In the genomic region with DNA sequence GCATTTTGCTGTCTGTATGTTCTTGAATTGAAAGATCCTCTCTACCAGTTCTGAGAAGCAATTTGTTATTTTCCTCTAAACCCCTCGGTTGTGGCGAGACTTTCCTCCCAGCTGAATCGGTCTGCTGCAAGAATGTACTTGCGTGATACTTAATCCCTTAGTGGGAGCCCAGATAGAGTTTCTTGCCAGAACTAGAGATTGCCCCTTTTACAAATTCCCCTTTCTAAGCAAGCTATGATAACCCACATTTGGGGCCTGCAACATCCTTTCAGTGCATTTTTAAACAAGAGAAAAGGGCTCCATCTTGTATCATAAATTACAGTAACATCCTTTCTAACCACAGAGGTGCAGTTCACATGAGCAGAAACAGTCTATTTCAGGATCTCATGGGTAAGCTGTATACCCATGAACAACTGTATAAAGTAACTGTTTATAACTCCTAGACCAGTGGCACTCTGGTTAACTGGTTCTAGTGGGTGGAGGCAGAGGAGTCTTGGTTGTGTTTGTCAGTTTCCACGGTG, we compare ENCODE assay signal across 8 cellular contexts.
DNase-seq lines count a peak whose midpoint lies in the region; ATAC-seq, FAIRE-seq and TF ChIP-seq lines count a peak whose summit lies in the region.
"Had no signal": no experiment of that assay in that cellular context is flagged by ENCODE, and none has a peak within 500 bp of the region (broad histone marks: within the 10 kb centered on the region; RNA-seq: fewer than 3 reads in every experiment).

No MANE protein-coding gene starts in this region.

- H3K36me3 ChIP-seq in neural progenitor cell (no peaks in the 10 kb centered on the region), WERI-Rb-1 (no peaks in the 10 kb centered on the region)
- H3K36me3 ChIP-seq: neutrophil had no signal

- POLR2A ChIA-PET in activated naive CD8-positive, alpha-beta T cell treated with anti-CD3 and anti-CD28 coated beads, Interleukin-2, amount 10 ng/mL, durations not matched to agents 7 days and 5 days (lab: Charles Lee) = interaction anchor here (0.7 to 3.7 kb wide), 26 partner anchors 15 to 233 kb away, joined by 3 to 53 read pairs (median 6); partner anchors contain the start of gene ZNF217

- peak overlapping the region; percentile 94 for H3K27ac Mint-ChIP-seq in activated naive CD8-positive, alpha-beta T cell treated with anti-CD3 and anti-CD28 coated beads, Interleukin-2, amount 10 ng/mL, durations not matched to agents 7 days and 5 days
- peak overlapping the region; percentile 98 for H3K27ac Mint-ChIP-seq in neural progenitor cell

- H3K9ac ChIP-seq in neural progenitor cell = no peak overlapping the region

- H3K27me3 ChIP-seq in neural progenitor cell (no peaks in the 10 kb centered on the region), WERI-Rb-1 (ENCODE audit: insufficient read depth, low read depth, severe bottlenecking) (no peaks in the 10 kb centered on the region)
- H3K27me3 ChIP-seq: neutrophil had no signal

- TF ChIP-seq CTCF in neural progenitor cell (IDR thresholded peaks at IDR 0.05) (no peak), WERI-Rb-1 (IDR thresholded peaks at IDR 0.05; ENCODE audit: low read depth, low read length) (no peak)

- H3K4me1 ChIP-seq in neural progenitor cell = peaks cover 18% of the 10 kb centered on the region

- no peaks in the 10 kb centered on the region for H3K9me3 Mint-ChIP-seq in activated naive CD8-positive, alpha-beta T cell treated with anti-CD3 and anti-CD28 coated beads, Interleukin-2, amount 10 ng/mL, durations not matched to agents 7 days and 5 days
- no peaks in the 10 kb centered on the region for H3K9me3 Mint-ChIP-seq in neural progenitor cell

- H3K27me3 Mint-ChIP-seq in activated naive CD8-positive, alpha-beta T cell treated with anti-CD3 and anti-CD28 coated beads, Interleukin-2, amount 10 ng/mL, durations not matched to agents 7 days and 5 days = no peaks in the 10 kb centered on the region
- no peaks in the 10 kb centered on the region for H3K27me3 Mint-ChIP-seq in neural progenitor cell (ENCODE audit: insufficient read depth, low read depth)

- H4K20me1 ChIP-seq in neural progenitor cell (ENCODE audit: low read depth) = no peaks in the 10 kb centered on the region

- H3K4me3 ChIP-seq in neural progenitor cell (no peak overlapping the region), WERI-Rb-1 (ENCODE audit: low read depth, low read length) (no peak overlapping the region)

- H3K27ac ChIP-seq in neural progenitor cell (peak overlapping the region; percentile 31), WERI-Rb-1 (no peak overlapping the region)
- H3K27ac ChIP-seq: neutrophil had no signal

- H3F3A ChIP-seq in neural progenitor cell (ENCODE audit: low read depth) = peaks cover 23% of the 10 kb centered on the region

- no peak for DNase-seq in GM18507 (ENCODE audit: extremely low spot score, insufficient read length, low read depth)
- no peak for DNase-seq in activated naive CD8-positive, alpha-beta T cell treated with anti-CD3 and anti-CD28 coated beads, Interleukin-2, amount 10 ng/mL, durations not matched to agents 7 days and 5 days
- peak; percentile 38 for DNase-seq in neural progenitor cell (ENCODE audit: low spot score)
- DNase-seq in DMS153 (lab: John Stamatoyannopoulos, UW) = no peak
- no peak for DNase-seq in WERI-Rb-1

- H3K4me3 Mint-ChIP-seq in activated naive CD8-positive, alpha-beta T cell treated with anti-CD3 and anti-CD28 coated beads, Interleukin-2, amount 10 ng/mL, durations not matched to agents 7 days and 5 days = peak overlapping the region; percentile 82
- peak overlapping the region; percentile 50 for H3K4me3 Mint-ChIP-seq in neural progenitor cell

- H3K79me2 ChIP-seq in neural progenitor cell (ENCODE audit: low read depth) = no peaks in the 10 kb centered on the region

- H3K9me3 ChIP-seq in neural progenitor cell (ENCODE audit: low read depth) (no peaks in the 10 kb centered on the region), WERI-Rb-1 (ENCODE audit: severe bottlenecking) (no peaks in the 10 kb centered on the region)
- H3K9me3 ChIP-seq: neutrophil had no signal

- no peak overlapping the region for H3K4me2 ChIP-seq in neural progenitor cell

- peak overlapping the region; percentile 83 for H2AFZ ChIP-seq in neural progenitor cell (replicated peaks)

- H3K36me3 Mint-ChIP-seq in activated naive CD8-positive, alpha-beta T cell treated with anti-CD3 and anti-CD28 coated beads, Interleukin-2, amount 10 ng/mL, durations not matched to agents 7 days and 5 days = peaks cover 2% of the 10 kb centered on the region
- H3K36me3 Mint-ChIP-seq in neural progenitor cell = no peaks in the 10 kb centered on the region

- FAIRE-seq in GM18507 (lab: Jason Lieb, UNC) = peak; percentile 66

- peak; percentile 44 for ATAC-seq in HG03457 (IDR thresholded peaks at IDR 0.05; ENCODE audit: unreplicated experiment)
- ATAC-seq in activated naive CD8-positive, alpha-beta T cell treated with anti-CD3 and anti-CD28 coated beads, Interleukin-2, amount 10 ng/mL, durations not matched to agents 7 days and 5 days (ENCODE audit: low read depth) = peak; percentile 70
- no peak for ATAC-seq in GM19351 (IDR thresholded peaks at IDR 0.05; ENCODE audit: unreplicated experiment)

- H3K4me1 Mint-ChIP-seq in activated naive CD8-positive, alpha-beta T cell treated with anti-CD3 and anti-CD28 coated beads, Interleukin-2, amount 10 ng/mL, durations not matched to agents 7 days and 5 days = peaks cover 50% of the 10 kb centered on the region
- H3K4me1 Mint-ChIP-seq in neural progenitor cell = peaks cover 31% of the 10 kb centered on the region
